ENCODE assay signal across 8 cellular contexts in the genomic region with DNA sequence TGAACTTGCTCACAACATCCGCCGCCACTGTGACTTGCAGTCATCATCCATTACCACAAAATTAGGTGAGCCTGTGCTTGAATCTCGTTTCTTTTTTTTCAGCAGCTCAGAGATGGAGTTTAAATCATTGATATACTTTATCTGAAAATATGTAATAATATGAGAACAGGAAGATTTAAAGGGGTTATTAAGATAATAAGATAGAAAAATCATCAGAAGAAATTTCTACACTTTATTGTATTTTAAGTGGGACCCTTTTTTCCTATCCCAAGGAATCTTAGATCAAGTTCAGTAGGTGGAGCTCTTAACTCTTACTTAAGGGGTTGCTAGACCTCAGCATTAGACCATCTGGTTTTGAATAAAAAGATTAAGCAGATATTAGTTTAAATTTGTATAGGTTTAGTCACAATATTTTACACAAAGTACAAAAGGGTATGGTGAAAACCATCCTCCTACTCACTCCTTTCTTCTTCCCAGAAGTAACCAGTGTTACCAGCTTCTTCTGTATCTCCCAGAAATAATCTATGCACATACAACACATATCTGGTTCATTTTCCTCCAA. TPM values are rescaled to one million over a fixed set of nuclear protein-coding genes. Genes with fewer than 3 reads are reported as not detected.
DNase-seq lines count a peak whose midpoint lies in the region; ATAC-seq and TF ChIP-seq lines count a peak whose summit lies in the region.

No MANE protein-coding gene starts in this region.

- under 1% methylated on average over 3 of the region's 3 CpGs for WGBS in right cardiac atrium

- H3K9me3 Mint-ChIP-seq in activated naive CD4-positive, alpha-beta T cell treated with anti-CD3 and anti-CD28 coated beads, Interleukin-2, amount 10 ng/mL, durations not matched to agents 7 days and 5 days = no peaks in the 10 kb centered on the region

- peaks cover 12% of the 10 kb centered on the region for H3K36me3 Mint-ChIP-seq in activated naive CD4-positive, alpha-beta T cell treated with anti-CD3 and anti-CD28 coated beads, Interleukin-2, amount 10 ng/mL, durations not matched to agents 7 days and 5 days

- H3K27me3 Mint-ChIP-seq in activated naive CD4-positive, alpha-beta T cell treated with anti-CD3 and anti-CD28 coated beads, Interleukin-2, amount 10 ng/mL, durations not matched to agents 7 days and 5 days = peaks cover 11% of the 10 kb centered on the region

- H3K27ac ChIP-seq in right cardiac atrium (ENCODE audit: low read length) = peak overlapping the region; percentile 96

- no peak overlapping the region for H3K27ac Mint-ChIP-seq in activated naive CD4-positive, alpha-beta T cell treated with anti-CD3 and anti-CD28 coated beads, Interleukin-2, amount 10 ng/mL, durations not matched to agents 7 days and 5 days

- ATAC-seq in GM18858 (IDR thresholded peaks at IDR 0.05; ENCODE audit: unreplicated experiment) (peak; percentile 28), HG03025 (IDR thresholded peaks at IDR 0.05; ENCODE audit: low FRiP score, unreplicated experiment) (peak; percentile 27), right cardiac atrium (peak in 1 of 2 donors; percentile 37)

- H3K4me1 Mint-ChIP-seq in activated naive CD4-positive, alpha-beta T cell treated with anti-CD3 and anti-CD28 coated beads, Interleukin-2, amount 10 ng/mL, durations not matched to agents 7 days and 5 days = peaks cover 18% of the 10 kb centered on the region

- POLR2A ChIA-PET in BJ (lab: Charles Lee) = interaction anchor here (0.5 to 0.7 kb wide), 3 partner anchors 9 to 577 kb away, joined by 4 to 6 read pairs (median 5); partner anchors contain the start of gene NCOA7

- no peaks in the 10 kb centered on the region for H3K36me3 ChIP-seq in BJ (ENCODE audit: control insufficient read depth, insufficient read depth, low read length)

- CTCF ChIA-PET in BJ (lab: Yijun Ruan, JAX) = interaction anchor here (0.5 to 3.6 kb wide), 8 partner anchors 9 to 467 kb away, joined by 3 to 21 read pairs (median 6); partner anchors contain the start of genes HINT3 and NCOA7
- CTCF ChIA-PET in activated naive CD4-positive, alpha-beta T cell treated with anti-CD3 and anti-CD28 coated beads, Interleukin-2, amount 10 ng/mL, durations not matched to agents 7 days and 5 days (lab: Charles Lee) = interaction anchor here (0.6 to 2.9 kb wide), 20 partner anchors 9 to 601 kb away, joined by 3 to 65 read pairs (median 4); partner anchors contain the start of genes HINT3 and NCOA7

- H3K9me3 ChIP-seq in right cardiac atrium (ENCODE audit: control insufficient read depth, low read length) = no peaks in the 10 kb centered on the region

- TF ChIP-seq CTCF in BJ (IDR thresholded peaks at IDR 0.05; ENCODE audit: insufficient read depth, low read depth, low read length) = peak; percentile 34; the same call in 1 of the 2 replicates

- DNase-seq in BJ (ENCODE audit: low read depth) (no peak), NCI-H446 (lab: John Stamatoyannopoulos, UW) (peak; percentile 42 to 51), right cardiac atrium (peak in 1 of 3 donors; percentile 55), cortex of kidney (lab: John Stamatoyannopoulos, UW) (no peak)
- peak; percentile 69 for DNase-seq in activated naive CD4-positive, alpha-beta T cell treated with anti-CD3 and anti-CD28 coated beads, Interleukin-2, amount 10 ng/mL, durations not matched to agents 7 days and 5 days
- peak; percentile 48 for DNase-seq in stimulated activated CD4-positive, alpha-beta T cell treated with anti-CD3 and anti-CD28 coated beads, Interleukin-4, amount 100 ng/mL, for 1 hour

- no peak overlapping the region for H3K4me3 Mint-ChIP-seq in activated naive CD4-positive, alpha-beta T cell treated with anti-CD3 and anti-CD28 coated beads, Interleukin-2, amount 10 ng/mL, durations not matched to agents 7 days and 5 days

- H3K4me1 ChIP-seq in right cardiac atrium (ENCODE audit: control insufficient read depth, insufficient read depth, low read length) = no peaks in the 10 kb centered on the region

- H3K27me3 ChIP-seq in BJ (ENCODE audit: control insufficient read depth, insufficient read depth, low read length) (0 out of 2 replicates have a peak, but pooled peaks cover 5% of the 10 kb centered on the region), right cardiac atrium (ENCODE audit: control insufficient read depth, insufficient read depth) (no peaks in the 10 kb centered on the region)

- intact Hi-C loops in right cardiac atrium (cut with DNase I) = loop anchor here in 3 of 4 donors (5.0 kb wide), 2 partner anchors 176 to 191 kb away; partner anchors contain the start of gene HINT3 (in 2 of the 3)

- H3K4me3 ChIP-seq in BJ (ENCODE audit: low read depth, low read length) (peak overlapping the region; percentile 62), right cardiac atrium (ENCODE audit: low read length) (peak overlapping the region; percentile 90)

RNA-seq across cellular contexts. Expression of gene NCOA7, which starts 9.4 kb away (rescaled TPM):
- polyA plus RNA-seq in BJ (2011; rRNA removed) (27.2 and 29.7 TPM in 2 replicates), right cardiac atrium (5.9 TPM)
- 30.9 and 55.3 TPM in 2 replicates for polyA minus RNA-seq in BJ (2011; rRNA and poly(A)+ RNA removed)
- total RNA-seq in right cardiac atrium = 10 to 100 TPM; 12.6 to 18.6 (median 17.0) TPM

RNA-seq across cellular contexts. Expression of gene HEY2, which starts 32.0 kb away (rescaled TPM):
- polyA plus RNA-seq in BJ (2011; rRNA removed) (not detected in 2 replicates), right cardiac atrium (3.1 TPM)
- polyA minus RNA-seq in BJ (2011; rRNA and poly(A)+ RNA removed) = not detected in 2 replicates
- total RNA-seq in right cardiac atrium = 1 to 10 TPM; 2.6 to 6.0 (median 3.7) TPM

Comparison
In these comparisons a context has a peak if more than half of its experiments do, and no peak if none do; other contexts are left out.
1. DNase-seq: peak in NCI-H446 (2 of 2), activated naive CD4-positive, alpha-beta T cell treated with anti-CD3 and anti-CD28 coated beads, Interleukin-2, amount 10 ng/mL, durations not matched to agents 7 days and 5 days (single experiment) and stimulated activated CD4-positive, alpha-beta T cell treated with anti-CD3 and anti-CD28 coated beads, Interleukin-4, amount 100 ng/mL, for 1 hour (single experiment); none in BJ (single experiment) and cortex of kidney (single experiment).